ENCODE assay signal across 23 cellular contexts in the genomic region with DNA sequence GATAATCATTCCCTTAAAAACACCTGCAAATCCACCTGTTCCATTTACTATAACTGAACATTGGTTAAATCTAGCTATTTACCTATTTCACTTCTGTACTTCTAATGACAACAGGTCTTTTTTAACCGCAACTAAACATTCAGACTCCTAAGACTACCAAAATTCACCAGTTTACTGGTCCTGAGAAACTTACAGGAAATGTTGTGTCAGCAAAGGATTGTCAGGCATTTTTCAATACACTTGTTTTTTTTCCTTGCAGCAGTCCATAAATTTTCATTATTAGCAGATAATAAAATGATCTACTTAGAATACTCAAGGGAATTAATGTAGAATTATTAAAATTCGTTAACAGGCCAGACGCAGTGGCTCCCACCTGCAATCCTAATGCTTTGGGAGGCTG. TPM values are rescaled to one million over a fixed set of nuclear protein-coding genes. Genes with fewer than 3 reads are reported as not detected.
DNase-seq lines count a peak whose midpoint lies in the region; ATAC-seq and TF ChIP-seq lines count a peak whose summit lies in the region.
"Had no signal": no experiment of that assay in that cellular context is flagged by ENCODE, and none has a peak within 500 bp of the region (broad histone marks: within the 10 kb centered on the region; RNA-seq: fewer than 3 reads in every experiment).

No MANE protein-coding gene starts in this region.

- H3K27me3 ChIP-seq in GM23338 (ENCODE audit: insufficient read depth): no peaks in the 10 kb centered on the region
- H3K27me3 ChIP-seq in H7 (ENCODE audit: control insufficient read depth, insufficient read depth, low read length): no peaks in the 10 kb centered on the region

- DNase-seq in activated naive CD4-positive, alpha-beta T cell treated with anti-CD3 and anti-CD28 coated beads, Interleukin-2, amount 50 U/mL, for 72 hours (ENCODE audit: low spot score in 2 of 2): no peak
- DNase-seq in GM23338 (ENCODE audit: low spot score) (no peak), T-helper 17 cell (no peak), natural killer cell (no peak), coronary artery (ENCODE audit: low spot score) (no peak), H7 (no peak), omental fat pad (ENCODE audit: low spot score) (no peak)
- DNase-seq: DMS53, MM.1S, NCI-H1048, NCI-H1417, NCI-H1694, NCI-H2029 treated with DMSO at 0.1 percent for 48 hours, NCI-H446 treated with DMSO at 0.1 percent for 48 hours, NCI-H526, NCI-H82, SHP77 had no signal

- H3K9me3 ChIP-seq in T-helper 17 cell (ENCODE audit: control insufficient read depth, low read length, poor library complexity, severe bottlenecking): no peaks in the 10 kb centered on the region

- no peaks in the 10 kb centered on the region for H3K27me3 Mint-ChIP-seq in activated naive CD4-positive, alpha-beta T cell treated with anti-CD3 and anti-CD28 coated beads, Interleukin-2, amount 50 U/mL, for 24 hours
- H3K27me3 Mint-ChIP-seq in GM23338 (ENCODE audit: insufficient read depth, low read depth, poor library complexity) (peaks cover 3% of the 10 kb centered on the region), T-helper 17 cell (no peaks in the 10 kb centered on the region), natural killer cell (ENCODE audit: low read depth in 2 of 2) (no peaks in the 10 kb centered on the region)

- H3K4me1 Mint-ChIP-seq in activated naive CD4-positive, alpha-beta T cell treated with anti-CD3 and anti-CD28 coated beads, Interleukin-2, amount 50 U/mL, for 24 hours: peaks cover 70% of the 10 kb centered on the region
- peaks cover 15% of the 10 kb centered on the region; the same call in 2 of the 3 replicates for H3K4me1 Mint-ChIP-seq in GM23338
- peaks cover 44% of the 10 kb centered on the region for H3K4me1 Mint-ChIP-seq in T-helper 17 cell
- H3K4me1 Mint-ChIP-seq in natural killer cell: peaks cover 49 to 50% of the 10 kb centered on the region in 2 donors

- peaks cover 12% of the 10 kb centered on the region for H3K36me3 Mint-ChIP-seq in activated naive CD4-positive, alpha-beta T cell treated with anti-CD3 and anti-CD28 coated beads, Interleukin-2, amount 50 U/mL, for 24 hours
- H3K36me3 Mint-ChIP-seq in activated naive CD4-positive, alpha-beta T cell treated with anti-CD3 and anti-CD28 coated beads, Interleukin-2, amount 50 U/mL, for 72 hours: peaks cover 9 to 19% of the 10 kb centered on the region in 2 donors
- H3K36me3 Mint-ChIP-seq in GM23338 (ENCODE audit: low read depth) (peaks cover 3% of the 10 kb centered on the region; the same call in 1 of the 3 replicates), T-helper 17 cell (ENCODE audit: low read depth) (peaks cover 11% of the 10 kb centered on the region), natural killer cell (no peaks in the 10 kb centered on the region)

- peak overlapping the region; percentile 19 for H3K4me3 Mint-ChIP-seq in activated naive CD4-positive, alpha-beta T cell treated with anti-CD3 and anti-CD28 coated beads, Interleukin-2, amount 50 U/mL, for 24 hours
- H3K4me3 Mint-ChIP-seq in GM23338: no peak overlapping the region
- no peak overlapping the region for H3K4me3 Mint-ChIP-seq in T-helper 17 cell
- no peak overlapping the region for H3K4me3 Mint-ChIP-seq in natural killer cell

- H3K4me3 ChIP-seq in GM23338: no peak overlapping the region
- H3K4me3 ChIP-seq in coronary artery: no peak overlapping the region
- H3K4me3 ChIP-seq in H7 (ENCODE audit: insufficient read depth, low read depth, low read length): no peak overlapping the region

- H2AFZ ChIP-seq in GM23338: no peak overlapping the region

- H3K4me1 ChIP-seq in GM23338 (ENCODE audit: insufficient read depth): peaks cover 9% of the 10 kb centered on the region; the same call in 1 of the 2 replicates

- peaks cover 12% of the 10 kb centered on the region; the same call in 1 of the 2 replicates for H4K20me1 ChIP-seq in GM23338 (replicated peaks; ENCODE audit: insufficient read depth)

- TF ChIP-seq CTCF in GM23338 (conservative IDR thresholded peaks at IDR 0.05; ENCODE audit: low read depth in 2 of 2) (no peak), natural killer cell (IDR thresholded peaks at IDR 0.05) (no peak), coronary artery (IDR thresholded peaks at IDR 0.05) (no peak), omental fat pad (IDR thresholded peaks at IDR 0.05) (no peak)

- intact Hi-C loops in natural killer cell (cut with micrococcal nuclease): no loop called here

- H3K36me3 ChIP-seq in GM23338 (ENCODE audit: insufficient read depth) (peaks cover 5% of the 10 kb centered on the region; the same call in 1 of the 2 replicates), H7 (replicated peaks; ENCODE audit: control insufficient read depth, insufficient read depth, low read length) (no peaks in the 10 kb centered on the region)

- no peak overlapping the region for H3K27ac Mint-ChIP-seq in activated naive CD4-positive, alpha-beta T cell treated with anti-CD3 and anti-CD28 coated beads, Interleukin-2, amount 50 U/mL, for 24 hours
- H3K27ac Mint-ChIP-seq in activated naive CD4-positive, alpha-beta T cell treated with anti-CD3 and anti-CD28 coated beads, Interleukin-2, amount 50 U/mL, for 72 hours: no peak overlapping the region
- H3K27ac Mint-ChIP-seq in GM23338: peak overlapping the region; percentile 45; the same call in 1 of the 2 replicates
- peak overlapping the region; percentile 86 for H3K27ac Mint-ChIP-seq in T-helper 17 cell
- peak overlapping the region; percentile 6 to 69 for H3K27ac Mint-ChIP-seq in natural killer cell

- H3F3A ChIP-seq in GM23338 (replicated peaks; ENCODE audit: low read depth): no peaks in the 10 kb centered on the region

- ATAC-seq in activated naive CD4-positive, alpha-beta T cell treated with anti-CD3 and anti-CD28 coated beads, Interleukin-2, amount 50 U/mL, for 72 hours: no peak
- ATAC-seq in GM23338 (no peak), T-helper 17 cell (no peak), natural killer cell (no peak), omental fat pad (ENCODE audit: low FRiP score) (no peak)
- ATAC-seq: HCT116, Panc1 had no signal

- H3K4me2 ChIP-seq in GM23338: no peak overlapping the region

- no peaks in the 10 kb centered on the region for H3K9me2 ChIP-seq in GM23338 (ENCODE audit: insufficient read depth)

- H3K27ac ChIP-seq in GM23338 (ENCODE audit: low read depth) (no peak overlapping the region), coronary artery (no peak overlapping the region)
- H3K27ac ChIP-seq: RWPE1 had no signal

- peaks cover 87% of the 10 kb centered on the region for H3K79me2 ChIP-seq in GM23338 (replicated peaks; ENCODE audit: insufficient read depth)

- H3K9me3 Mint-ChIP-seq in activated naive CD4-positive, alpha-beta T cell treated with anti-CD3 and anti-CD28 coated beads, Interleukin-2, amount 50 U/mL, for 24 hours: no peaks in the 10 kb centered on the region
- no peaks in the 10 kb centered on the region for H3K9me3 Mint-ChIP-seq in activated naive CD4-positive, alpha-beta T cell treated with anti-CD3 and anti-CD28 coated beads, Interleukin-2, amount 50 U/mL, for 72 hours
- no peaks in the 10 kb centered on the region for H3K9me3 Mint-ChIP-seq in GM23338
- no peaks in the 10 kb centered on the region for H3K9me3 Mint-ChIP-seq in natural killer cell

TF ChIP-seq in GM23338, 12 proteins besides CTCF, POLR2A, EP300 and RAD21 (continues in another document):
- TF ChIP-seq ZNF331 (CRISPR knock-in tag; IDR thresholded peaks at IDR 0.05; ENCODE audit: low read depth) (no peak), ETS1 (IDR thresholded peaks at IDR 0.05) (no peak), NANOG (IDR thresholded peaks at IDR 0.05; ENCODE audit: borderline replicate concordance) (no peak), ZNF114 (CRISPR knock-in tag; IDR thresholded peaks at IDR 0.05) (no peak)

RNA-seq across cellular contexts. Expression of gene ZUP1, which starts 5.3 kb away (rescaled TPM):
- 10 to 100 TPM; 22.8 to 35.6 TPM for total RNA-seq in activated naive CD4-positive, alpha-beta T cell treated with anti-CD3 and anti-CD28 coated beads, Interleukin-2, amount 50 U/mL, for 72 hours
- total RNA-seq in GM23338 (2014; rRNA removed; shearing (Covaris generic)): 19.1 and 23.2 TPM in 2 replicates
- 20.4 and 21.4 TPM in 2 replicates for polyA plus RNA-seq in GM23338 (2016; fragmentation: Nextera tagmentation; extraction: Ambion mirVana)
- 10 to 100 TPM; 12.9 to 18.0 TPM for total RNA-seq in T-helper 17 cell
- 10 to 100 TPM; 16.4 to 20.0 (median 19.4) TPM for total RNA-seq in natural killer cell
- 18.9 and 24.2 TPM in 2 replicates for total RNA-seq in H7 (2014; rRNA removed; shearing (Covaris generic))
- total RNA-seq in omental fat pad: 10 to 100 TPM in 2 of 4 donors, 1 to 10 TPM in 2; 6.2 to 12.5 (median 9.2) TPM

RNA-seq across cellular contexts. Expression of gene KPNA5, which starts 17.7 kb away (rescaled TPM):
- 1 to 10 TPM; 7.8 to 8.7 TPM for total RNA-seq in activated naive CD4-positive, alpha-beta T cell treated with anti-CD3 and anti-CD28 coated beads, Interleukin-2, amount 50 U/mL, for 72 hours
- 9.4 and 16.3 TPM in 2 replicates for total RNA-seq in GM23338 (2014; rRNA removed; shearing (Covaris generic))
- 6.9 and 8.5 TPM in 2 replicates for polyA plus RNA-seq in GM23338 (2016; fragmentation: Nextera tagmentation; extraction: Ambion mirVana)
- total RNA-seq in T-helper 17 cell (10 to 100 TPM; 32.7 to 36.3 TPM), natural killer cell (10 to 100 TPM; 28.6 to 31.4 (median 29.1) TPM), omental fat pad (1 to 10 TPM; 5.8 to 9.8 (median 8.5) TPM)
- 8.6 and 15.5 TPM in 2 replicates for total RNA-seq in H7 (2014; rRNA removed; shearing (Covaris generic))

RNA-seq across cellular contexts. Expression of gene RSPH4A, which starts 47.0 kb away (rescaled TPM):
- under 1 TPM in 1 of 2 donors, not detected in 1; 0.12 TPM for total RNA-seq in activated naive CD4-positive, alpha-beta T cell treated with anti-CD3 and anti-CD28 coated beads, Interleukin-2, amount 50 U/mL, for 72 hours
- 0.08 and 0.52 TPM in 2 replicates for total RNA-seq in GM23338 (2014; rRNA removed; shearing (Covaris generic))
- polyA plus RNA-seq in GM23338 (2016; fragmentation: Nextera tagmentation; extraction: Ambion mirVana): 0.54 and 1.0 TPM in 2 replicates
- total RNA-seq in T-helper 17 cell (under 1 TPM; 0.60 to 0.67 TPM), natural killer cell (1 to 10 TPM in 1 of 3 donors, under 1 TPM in 2; 0.64 to 1.0 (median 0.95) TPM), omental fat pad (1 to 10 TPM in 1 of 4 donors, under 1 TPM in 2, not detected in 1; 0.47 to 2.0 (median 0.84) TPM)
- 0.03 TPM in 1 of 2 replicates, not detected in the other for total RNA-seq in H7 (2014; rRNA removed; shearing (Covaris generic))
- total RNA-seq: A172, HT-29 had no signal

Comparison
In these comparisons a context has a peak if more than half of its experiments do, and no peak if none do; other contexts are left out.
1. H3K27ac Mint-ChIP-seq: peak in GM23338 (single experiment), T-helper 17 cell (single experiment) and natural killer cell (2 of 2); none in activated naive CD4-positive, alpha-beta T cell treated with anti-CD3 and anti-CD28 coated beads, Interleukin-2, amount 50 U/mL, for 24 hours (single experiment) and activated naive CD4-positive, alpha-beta T cell treated with anti-CD3 and anti-CD28 coated beads, Interleukin-2, amount 50 U/mL, for 72 hours (0 of 2).